Comparison of ENCODE assay signal across 1 cellular context in genomic region chr5:1338518-1339070, GRCh38.
TF ChIP-seq lines count a peak whose summit lies in the region.

No MANE protein-coding gene starts in this region.

TF ChIP-seq in HepG2, 621 proteins besides CTCF, POLR2A, EP300 and RAD21:
- no peak for TF ChIP-seq ZNF546 (CRISPR knock-in tag; conservative IDR thresholded peaks at IDR 0.05)
- no peak for TF ChIP-seq ZNF24 (IDR thresholded peaks at IDR 0.05)
- TF ChIP-seq RFX5 (IDR thresholded peaks at IDR 0.05; ENCODE audit: low read depth, low read length) = no peak
- TF ChIP-seq HHEX (CRISPR knock-in tag; IDR thresholded peaks at IDR 0.05) = no peak
- no peak for TF ChIP-seq CREB3 (CRISPR knock-in tag; IDR thresholded peaks at IDR 0.05)
- TF ChIP-seq STAT5B (CRISPR knock-in tag; IDR thresholded peaks at IDR 0.05) = no peak
- no peak for TF ChIP-seq BORCS8-MEF2B (CRISPR knock-in tag; IDR thresholded peaks at IDR 0.05)
- TF ChIP-seq ZNF569 (CRISPR knock-in tag; IDR thresholded peaks at IDR 0.05; ENCODE audit: borderline replicate concordance) = no peak
- no peak for TF ChIP-seq RXRA (CRISPR knock-in tag; IDR thresholded peaks at IDR 0.05)
- TF ChIP-seq ZNF501 (CRISPR knock-in tag; IDR thresholded peaks at IDR 0.05) = no peak
- TF ChIP-seq ZBTB42 (CRISPR knock-in tag; IDR thresholded peaks at IDR 0.05) = no peak
- no peak for TF ChIP-seq HNRNPK (IDR thresholded peaks at IDR 0.05; ENCODE audit: low read depth, low read length, poor library complexity, severe bottlenecking)
- TF ChIP-seq ARNT (IDR thresholded peaks at IDR 0.05) = no peak
- TF ChIP-seq PBX3 (CRISPR knock-in tag; IDR thresholded peaks at IDR 0.05; ENCODE audit: borderline replicate concordance) = no peak
